In genomic region chr19:10694706-10695105, GRCh38 we compare ENCODE assay signal across 12 cellular contexts. TPM values are rescaled to one million over a fixed set of nuclear protein-coding genes. Genes with fewer than 3 reads are reported as not detected.
DNase-seq lines count a peak whose midpoint lies in the region; ATAC-seq and TF ChIP-seq lines count a peak whose summit lies in the region.
"Had no signal": no experiment of that assay in that cellular context is flagged by ENCODE, and none has a peak within 500 bp of the region (broad histone marks: within the 10 kb centered on the region; RNA-seq: fewer than 3 reads in every experiment).

No MANE protein-coding gene starts in this region.

- peaks cover 0 to 17% (median 4%) of the 10 kb centered on the region in 3 donors for H3K4me1 ChIP-seq in gastroesophageal sphincter

- H3K27ac ChIP-seq in gastroesophageal sphincter, result no peak overlapping the region

- CTCF ChIA-PET in activated CD8-positive, alpha-beta T cell treated with anti-CD3 and anti-CD28 coated beads for 36 hours (lab: Charles Lee), result interaction anchor here (1.3 to 9.5 kb wide), 2 partner anchors 23 to 113 kb away, joined by 3 to 175 read pairs; partner anchors contain the start of gene DNM2

- no peaks in the 10 kb centered on the region for H3K27me3 ChIP-seq in gastroesophageal sphincter

- H3K4me3 ChIP-seq in gastroesophageal sphincter, result no peak overlapping the region

- TF ChIP-seq EP300 in gastroesophageal sphincter (IDR thresholded peaks at IDR 0.05), result no peak

- TF ChIP-seq CTCF in activated CD8-positive, alpha-beta T cell treated with anti-CD3 and anti-CD28 coated beads for 36 hours (IDR thresholded peaks at IDR 0.05), result no peak
- no peak for TF ChIP-seq CTCF in progenitor cell of endocrine pancreas (IDR thresholded peaks at IDR 0.05; ENCODE audit: unreplicated experiment)
- no peak for TF ChIP-seq CTCF in GM13977 (IDR thresholded peaks at IDR 0.05; ENCODE audit: extremely low read depth, insufficient read depth, missing control alignments)
- TF ChIP-seq CTCF in gastroesophageal sphincter (IDR thresholded peaks at IDR 0.05), result no peak

- no peak for TF ChIP-seq POLR2A in gastroesophageal sphincter (IDR thresholded peaks at IDR 0.05)

- in situ Hi-C loops in KBM-7 (cut with MboI; ENCODE audit: low pct_unique_long_range_greater_than_20kb, low sequenced_read_pairs), result no loop called here
- in situ Hi-C loops in GM13977 (cut with MboI; ENCODE audit: low pct_unique_long_range_greater_than_20kb, low sequenced_read_pairs, unreplicated experiment), result no loop called here

- no peak overlapping the region for H3K27ac Mint-ChIP-seq in activated T-cell treated with anti-CD3 and anti-CD28 coated beads, Interleukin-2, amount 50 U/mL, for 72 hours
- no peak overlapping the region for H3K27ac Mint-ChIP-seq in activated CD8-positive, alpha-beta T cell treated with anti-CD3 and anti-CD28 coated beads for 36 hours
- peak overlapping the region; percentile 90 for H3K27ac Mint-ChIP-seq in progenitor cell of endocrine pancreas
- H3K27ac Mint-ChIP-seq: activated naive CD4-positive, alpha-beta T cell treated with anti-CD3 and anti-CD28 coated beads for 36 hours had no signal

- peaks cover 25% of the 10 kb centered on the region for H3K27me3 Mint-ChIP-seq in activated T-cell treated with anti-CD3 and anti-CD28 coated beads, Interleukin-2, amount 50 U/mL, for 72 hours (ENCODE audit: low read depth)
- peaks cover 4% of the 10 kb centered on the region for H3K27me3 Mint-ChIP-seq in activated CD8-positive, alpha-beta T cell treated with anti-CD3 and anti-CD28 coated beads for 36 hours
- no peaks in the 10 kb centered on the region for H3K27me3 Mint-ChIP-seq in progenitor cell of endocrine pancreas

- H3K36me3 ChIP-seq in gastroesophageal sphincter, result peaks cover 0 to 32% of the 10 kb centered on the region in 2 donors

- H3K36me3 Mint-ChIP-seq in activated T-cell treated with anti-CD3 and anti-CD28 coated beads, Interleukin-2, amount 50 U/mL, for 72 hours (ENCODE audit: insufficient read depth in 2 of 2), result peaks cover 0 to 10% of the 10 kb centered on the region in 2 donors
- peaks cover 12% of the 10 kb centered on the region for H3K36me3 Mint-ChIP-seq in activated CD8-positive, alpha-beta T cell treated with anti-CD3 and anti-CD28 coated beads for 36 hours (ENCODE audit: low read depth)
- peaks cover 19% of the 10 kb centered on the region for H3K36me3 Mint-ChIP-seq in progenitor cell of endocrine pancreas (ENCODE audit: insufficient read depth)

- H3K4me3 Mint-ChIP-seq in activated T-cell treated with anti-CD3 and anti-CD28 coated beads, Interleukin-2, amount 50 U/mL, for 72 hours, result peak overlapping the region; percentile 86 to 87
- peak overlapping the region; percentile 62 for H3K4me3 Mint-ChIP-seq in activated CD8-positive, alpha-beta T cell treated with anti-CD3 and anti-CD28 coated beads for 36 hours
- no peak overlapping the region for H3K4me3 Mint-ChIP-seq in progenitor cell of endocrine pancreas (ENCODE audit: low read depth)

- H3K9me3 ChIP-seq in gastroesophageal sphincter, result no peaks in the 10 kb centered on the region

- H3K9me3 Mint-ChIP-seq in activated T-cell treated with anti-CD3 and anti-CD28 coated beads, Interleukin-2, amount 50 U/mL, for 72 hours, result no peaks in the 10 kb centered on the region
- no peaks in the 10 kb centered on the region for H3K9me3 Mint-ChIP-seq in activated CD8-positive, alpha-beta T cell treated with anti-CD3 and anti-CD28 coated beads for 36 hours
- H3K9me3 Mint-ChIP-seq in progenitor cell of endocrine pancreas (ENCODE audit: low read depth), result no peaks in the 10 kb centered on the region
- H3K9me3 Mint-ChIP-seq: activated naive CD4-positive, alpha-beta T cell treated with anti-CD3 and anti-CD28 coated beads for 36 hours; CD8-positive, alpha-beta memory T cell had no signal

- whole genome bisulfite sequencing in gastroesophageal sphincter (ENCODE audit: low coverage in 1 of 2), 2 donors, result 16 to 23% methylated on average over 3 to 5 of the region's 9 CpGs

- peaks cover 29% of the 10 kb centered on the region for H3K4me1 Mint-ChIP-seq in activated T-cell treated with anti-CD3 and anti-CD28 coated beads, Interleukin-2, amount 50 U/mL, for 72 hours (ENCODE audit: low read depth)
- H3K4me1 Mint-ChIP-seq in activated CD8-positive, alpha-beta T cell treated with anti-CD3 and anti-CD28 coated beads for 36 hours (ENCODE audit: low read depth), result peaks cover 17% of the 10 kb centered on the region
- peaks cover 9% of the 10 kb centered on the region for H3K4me1 Mint-ChIP-seq in progenitor cell of endocrine pancreas (ENCODE audit: low read depth)

- intact Hi-C loops in activated CD8-positive, alpha-beta T cell treated with anti-CD3 and anti-CD28 coated beads for 36 hours (cut with micrococcal nuclease), result loop anchor here (5.0 kb wide), 1 partner anchor 42 kb away; the partner anchor contains the start of gene ILF3

- POLR2A ChIA-PET in activated CD8-positive, alpha-beta T cell treated with anti-CD3 and anti-CD28 coated beads for 36 hours (lab: Charles Lee), result interaction anchor here (0.6 to 1.7 kb wide), 8 partner anchors 9 to 225 kb away, joined by 3 to 5 read pairs (median 3); no protein-coding TSS in a partner anchor

- no peak for DNase-seq in activated T-cell treated with anti-CD3 and anti-CD28 coated beads, Interleukin-2, amount 50 U/mL, for 72 hours
- DNase-seq in activated T-cell treated with anti-CD3 and anti-CD28 coated beads for 4 hours (no peak), KBM-7 (peak; percentile 15), progenitor cell of endocrine pancreas (ENCODE audit: low spot score, unreplicated experiment) (no peak), GM13977 (ENCODE audit: low spot score) (no peak), DMS153 treated with DMSO at 0.1 percent for 48 hours (lab: John Stamatoyannopoulos, UW; ENCODE audit: unreplicated experiment) (no peak)
- DNase-seq in activated CD8-positive, alpha-beta T cell treated with anti-CD3 and anti-CD28 coated beads for 36 hours, result no peak
- DNase-seq: activated CD4-positive, alpha-beta T cell treated with anti-CD3 and anti-CD28 coated beads for 48 hours; activated naive CD4-positive, alpha-beta T cell treated with anti-CD3 and anti-CD28 coated beads for 36 hours; CD8-positive, alpha-beta memory T cell; MM.1S had no signal

- ATAC-seq in activated T-cell treated with anti-CD3 and anti-CD28 coated beads, Interleukin-2, amount 50 U/mL, for 72 hours (replicated peaks in 1 of 2), result no peak
- ATAC-seq in activated CD8-positive, alpha-beta T cell treated with anti-CD3 and anti-CD28 coated beads for 36 hours, result no peak
- ATAC-seq in gastroesophageal sphincter, result no peak

RNA-seq across cellular contexts. Expression of gene QTRT1, which starts 6.5 kb away (rescaled TPM):
- total RNA-seq in activated T-cell treated with anti-CD3 and anti-CD28 coated beads, Interleukin-2, amount 50 U/mL, for 72 hours, result 10 to 100 TPM; 48.9 to 49.5 TPM
- total RNA-seq in activated CD8-positive, alpha-beta T cell treated with anti-CD3 and anti-CD28 coated beads for 36 hours, result 10 to 100 TPM; 56.8 to 61.8 TPM
- 53.9 and 59.3 TPM in 2 replicates for total RNA-seq in progenitor cell of endocrine pancreas
- total RNA-seq in gastroesophageal sphincter, result 10 to 100 TPM; 19.6 to 36.6 (median 22.7) TPM

RNA-seq across cellular contexts. Expression of gene DNM2, which starts 23.2 kb away (rescaled TPM):
- 100 to 1,000 TPM; 241 to 266 TPM for total RNA-seq in activated T-cell treated with anti-CD3 and anti-CD28 coated beads, Interleukin-2, amount 50 U/mL, for 72 hours
- 100 to 1,000 TPM; 151 to 153 TPM for total RNA-seq in activated CD8-positive, alpha-beta T cell treated with anti-CD3 and anti-CD28 coated beads for 36 hours
- total RNA-seq in progenitor cell of endocrine pancreas (124 and 127 TPM in 2 replicates), gastroesophageal sphincter (100 to 1,000 TPM in 2 of 4 donors, 10 to 100 TPM in 2; 79.1 to 115 (median 96.8) TPM)

RNA-seq across cellular contexts. Expression of gene ILF3, which starts 40.6 kb away (rescaled TPM):
- 100 to 1,000 TPM; 297 to 311 TPM for total RNA-seq in activated T-cell treated with anti-CD3 and anti-CD28 coated beads, Interleukin-2, amount 50 U/mL, for 72 hours
- total RNA-seq in activated CD8-positive, alpha-beta T cell treated with anti-CD3 and anti-CD28 coated beads for 36 hours, result 100 to 1,000 TPM; 435 to 450 TPM
- total RNA-seq in progenitor cell of endocrine pancreas (761 and 784 TPM in 2 replicates), gastroesophageal sphincter (100 to 1,000 TPM in 3 of 4 donors, 10 to 100 TPM in 1; 67.2 to 128 (median 120) TPM)
